10 cellular contexts compared by ENCODE assay signal in genomic region chr15:23686466-23687142, GRCh38. TPM values are rescaled to one million over a fixed set of nuclear protein-coding genes. Genes with fewer than 3 reads are reported as not detected.
DNase-seq lines count a peak whose midpoint lies in the region; ATAC-seq and TF ChIP-seq lines count a peak whose summit lies in the region.
"Had no signal": no experiment of that assay in that cellular context is flagged by ENCODE, and none has a peak within 500 bp of the region (broad histone marks: within the 10 kb centered on the region; RNA-seq: fewer than 3 reads in every experiment).

No MANE protein-coding gene starts in this region.

- no peaks in the 10 kb centered on the region for H3K27me3 ChIP-seq in SJSA1 (replicated peaks)

- peak overlapping the region; percentile 63 for H3K4me3 ChIP-seq in AG04449 (ENCODE audit: low read depth, low read length)
- H3K4me3 ChIP-seq in SJSA1, result peak overlapping the region; percentile 34

- intact Hi-C loops in head of caudate nucleus (cut with DNase I), result no loop called here

- ATAC-seq in omental fat pad (ENCODE audit: low FRiP score) (peak; percentile 42), GM19395 (IDR thresholded peaks at IDR 0.05; ENCODE audit: unreplicated experiment) (no peak), GM19328 (IDR thresholded peaks at IDR 0.05; ENCODE audit: unreplicated experiment) (no peak)
- ATAC-seq: activated T-helper 17 cell treated with anti-CD3 and anti-CD28 coated beads, Interleukin-2, amount 50 U/mL, for 72 hours had no signal

- no peaks in the 10 kb centered on the region for H3K36me3 ChIP-seq in SJSA1

- TF ChIP-seq CTCF in AG04449 (IDR thresholded peaks at IDR 0.05; ENCODE audit: insufficient read depth, low read length, missing control alignments) (no peak), omental fat pad (IDR thresholded peaks at IDR 0.05) (no peak)

- no peaks in the 10 kb centered on the region for H3K4me1 ChIP-seq in SJSA1 (replicated peaks)

- DNase-seq in AG04449 (ENCODE audit: low read depth, low spot score) (no peak), SJSA1 (ENCODE audit: low read depth in 1 of 2, low spot score in 2 of 2) (peak in 1 of 2 experiments; percentile 6), head of caudate nucleus (peak in 25 of 42 donors; percentile 2 to 46 (median 15)), omental fat pad (ENCODE audit: low spot score) (no peak), HuH-7 (ENCODE audit: low spot score) (no peak)
- no peak for DNase-seq in central memory CD4-positive, alpha-beta T cell
- DNase-seq: Caco-2 had no signal

- no peak overlapping the region for H3K27ac ChIP-seq in SJSA1

- no peaks in the 10 kb centered on the region; the same call in 1 of the 2 replicates for H3K9me3 ChIP-seq in SJSA1 (replicated peaks)
- H3K9me3 ChIP-seq: Caco-2 had no signal

- CTCF ChIA-PET in AG04449 (lab: Yijun Ruan, JAX), result no interaction called here

- POLR2A ChIA-PET in AG04449 (lab: Yijun Ruan, JAX), result no interaction called here

RNA-seq across cellular contexts. Expression of gene NDN, which starts 0.5 kb away (rescaled TPM):
- total RNA-seq in SJSA1 (2014; rRNA removed; shearing (Covaris generic)), result 41.2 and 41.5 TPM in 2 replicates
- total RNA-seq in omental fat pad, result 100 to 1,000 TPM in 2 of 4 donors, 10 to 100 TPM in 2; 83.0 to 135 (median 107) TPM
- total RNA-seq: Caco-2 had no signal

RNA-seq across cellular contexts. Expression of gene MAGEL2, which starts 38.9 kb away (rescaled TPM):
- not detected in 2 replicates for total RNA-seq in SJSA1 (2014; rRNA removed; shearing (Covaris generic))
- under 1 TPM; 0.09 to 0.79 (median 0.71) TPM for total RNA-seq in omental fat pad
- total RNA-seq: activated T-helper 17 cell treated with anti-CD3 and anti-CD28 coated beads, Interleukin-2, amount 50 U/mL, for 72 hours; Caco-2 had no signal

Comparison
In these comparisons a context has a peak if more than half of its experiments do, and no peak if none do; other contexts are left out.
1. DNase-seq: peak in head of caudate nucleus (25 of 42); none in AG04449 (single experiment), omental fat pad (single experiment), central memory CD4-positive, alpha-beta T cell (single experiment) and HuH-7 (single experiment).